In genomic region chr7:794207-794606, GRCh38 we compare ENCODE assay signal across 14 cellular contexts.
"Had no signal": no experiment of that assay in that cellular context is flagged by ENCODE, and none has a peak within 500 bp of the region (broad histone marks: within the 10 kb centered on the region; RNA-seq: fewer than 3 reads in every experiment).

No MANE protein-coding gene starts in this region.

- H3K4me3 ChIP-seq: esophagus squamous epithelium, pancreas, skin epidermis, thyroid gland, upper lobe of left lung, uterus had no signal

- H3K9me3 ChIP-seq: esophagus squamous epithelium, pancreas, thyroid gland, upper lobe of left lung, uterus had no signal

- H3K36me3 ChIP-seq: esophagus squamous epithelium, pancreas, thyroid gland, upper lobe of left lung, uterus had no signal

- H3K27ac ChIP-seq: esophagus squamous epithelium, pancreas, skin epidermis, thyroid gland, upper lobe of left lung, uterus had no signal

- H3K4me1 ChIP-seq: esophagus squamous epithelium, pancreas, thyroid gland, upper lobe of left lung had no signal

- ATAC-seq: naive thymus-derived CD8-positive, alpha-beta T cell; sciatic nerve had no signal

- DNase-seq: effector memory CD4-positive, alpha-beta T cell; esophagus squamous epithelium; foreskin fibroblast; immature natural killer cell; mesendoderm; naive thymus-derived CD8-positive, alpha-beta T cell; occipital lobe; stimulated activated naive CD4-positive, alpha-beta T cell; thyroid gland; uterus had no signal

- H3K27me3 ChIP-seq: esophagus squamous epithelium, pancreas, thyroid gland, upper lobe of left lung, uterus had no signal
